Comparison of ENCODE assay signal across 20 cellular contexts in the genomic region with DNA sequence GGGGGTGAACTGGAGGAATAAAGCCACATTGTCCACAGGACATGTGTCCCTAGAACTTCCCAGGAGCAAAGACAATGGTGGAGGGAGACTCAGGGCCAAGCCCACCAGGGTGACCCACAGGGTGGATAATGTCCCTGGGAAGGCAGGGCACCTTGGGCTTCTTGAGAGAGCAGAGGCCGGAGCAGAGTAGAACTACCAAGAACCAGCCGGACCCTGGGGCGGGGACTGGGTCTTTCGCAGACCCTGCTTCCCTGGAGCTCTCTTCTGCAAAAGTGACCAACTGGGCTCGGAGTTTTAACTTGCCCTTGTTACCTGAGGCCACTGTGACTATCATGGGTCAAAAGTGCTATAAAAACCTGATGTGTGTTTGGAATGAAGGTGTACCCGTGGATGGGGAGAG. TPM values are rescaled to one million over a fixed set of nuclear protein-coding genes. Genes with fewer than 3 reads are reported as not detected.
"Had no signal": no experiment of that assay in that cellular context is flagged by ENCODE, and none has a peak within 500 bp of the region (broad histone marks: within the 10 kb centered on the region; RNA-seq: fewer than 3 reads in every experiment).

No MANE protein-coding gene starts in this region.

- H3K36me3 ChIP-seq: breast epithelium, heart right ventricle, upper lobe of right lung had no signal

- ATAC-seq: activated CD8-positive, alpha-beta memory T cell treated with anti-CD3 and anti-CD28 coated beads, Interleukin-2, amount 10 ng/mL, durations not matched to agents 7 days and 5 days had no signal

- H3K9me3 ChIP-seq: breast epithelium, heart right ventricle, SK-N-SH, upper lobe of right lung had no signal

- H3K27ac ChIP-seq: heart right ventricle, upper lobe of right lung had no signal

- H3K9me3 Mint-ChIP-seq: activated naive CD8-positive, alpha-beta T cell treated with anti-CD3 and anti-CD28 coated beads, Interleukin-2, amount 10 ng/mL, durations not matched to agents 7 days and 5 days; activated T-cell treated with anti-CD3 and anti-CD28 coated beads, Interleukin-2, amount 50 U/mL, for 24 hours had no signal

- H3K36me3 Mint-ChIP-seq: activated CD8-positive, alpha-beta memory T cell treated with anti-CD3 and anti-CD28 coated beads, Interleukin-2, amount 10 ng/mL, durations not matched to agents 7 days and 5 days; activated naive CD8-positive, alpha-beta T cell treated with anti-CD3 and anti-CD28 coated beads, Interleukin-2, amount 10 ng/mL, durations not matched to agents 7 days and 5 days had no signal

- H3K4me3 Mint-ChIP-seq: activated CD8-positive, alpha-beta memory T cell treated with anti-CD3 and anti-CD28 coated beads, Interleukin-2, amount 10 ng/mL, durations not matched to agents 7 days and 5 days; activated naive CD8-positive, alpha-beta T cell treated with anti-CD3 and anti-CD28 coated beads, Interleukin-2, amount 10 ng/mL, durations not matched to agents 7 days and 5 days; activated T-cell treated with anti-CD3 and anti-CD28 coated beads, Interleukin-2, amount 50 U/mL, for 24 hours had no signal

- H3K27ac Mint-ChIP-seq: activated CD8-positive, alpha-beta memory T cell treated with anti-CD3 and anti-CD28 coated beads, Interleukin-2, amount 10 ng/mL, durations not matched to agents 7 days and 5 days; activated naive CD8-positive, alpha-beta T cell treated with anti-CD3 and anti-CD28 coated beads, Interleukin-2, amount 10 ng/mL, durations not matched to agents 7 days and 5 days; activated T-cell treated with anti-CD3 and anti-CD28 coated beads, Interleukin-2, amount 50 U/mL, for 24 hours had no signal

- H3K4me1 ChIP-seq: breast epithelium, upper lobe of right lung had no signal

- DNase-seq: activated CD4-positive, alpha-beta T cell treated with anti-CD3 and anti-CD28 coated beads, Interleukin-2, amount 50 U/mL, for 4 hours; activated CD8-positive, alpha-beta memory T cell treated with anti-CD3 and anti-CD28 coated beads, Interleukin-2, amount 10 ng/mL, durations not matched to agents 7 days and 5 days; activated effector memory CD4-positive, alpha-beta T cell treated with anti-CD3 and anti-CD28 coated beads, Interleukin-2, amount 50 U/mL, for 16 hours; activated naive CD8-positive, alpha-beta T cell treated with anti-CD3 and anti-CD28 coated beads, Interleukin-2, amount 10 ng/mL, durations not matched to agents 7 days and 5 days; activated T-cell treated with anti-CD3 and anti-CD28 coated beads, Interleukin-2, amount 50 U/mL, for 24 hours; anterior cingulate cortex; heart right ventricle; mesendoderm; nucleus accumbens; SK-N-SH; stimulated activated CD4-positive, alpha-beta T cell treated with anti-CD3 and anti-CD28 coated beads, Interleukin-2, amount 100 ng/mL, for 48 hours; stimulated activated naive CD4-positive, alpha-beta T cell treated with Interleukin-2 at 50 U/mL for 16 hours; upper lobe of right lung had no signal

- H3K9ac ChIP-seq: SK-N-SH had no signal

- H3K4me1 Mint-ChIP-seq: activated CD8-positive, alpha-beta memory T cell treated with anti-CD3 and anti-CD28 coated beads, Interleukin-2, amount 10 ng/mL, durations not matched to agents 7 days and 5 days had no signal

RNA-seq across cellular contexts. Expression of gene FAM3B, which starts 0.9 kb away (rescaled TPM):
- total RNA-seq: activated CD8-positive, alpha-beta memory T cell treated with anti-CD3 and anti-CD28 coated beads, Interleukin-2, amount 10 ng/mL, durations not matched to agents 7 days and 5 days; activated naive CD8-positive, alpha-beta T cell treated with anti-CD3 and anti-CD28 coated beads, Interleukin-2, amount 10 ng/mL, durations not matched to agents 7 days and 5 days; cerebellum; fibroblast of lung; frontal cortex; pulmonary artery endothelial cell; T-helper 1 cell treated with Interleukin-12 subunit alpha and Interleukin-12 subunit beta and Interleukin-4 antibody, amounts not matched to agents 30 ng/mL and 1 ng/mL, for 36 hours; temporal lobe had no signal
- polyA plus RNA-seq: fibroblast of lung, SK-N-SH had no signal
